Comparison of ENCODE assay signal across 17 cellular contexts in the genomic region with DNA sequence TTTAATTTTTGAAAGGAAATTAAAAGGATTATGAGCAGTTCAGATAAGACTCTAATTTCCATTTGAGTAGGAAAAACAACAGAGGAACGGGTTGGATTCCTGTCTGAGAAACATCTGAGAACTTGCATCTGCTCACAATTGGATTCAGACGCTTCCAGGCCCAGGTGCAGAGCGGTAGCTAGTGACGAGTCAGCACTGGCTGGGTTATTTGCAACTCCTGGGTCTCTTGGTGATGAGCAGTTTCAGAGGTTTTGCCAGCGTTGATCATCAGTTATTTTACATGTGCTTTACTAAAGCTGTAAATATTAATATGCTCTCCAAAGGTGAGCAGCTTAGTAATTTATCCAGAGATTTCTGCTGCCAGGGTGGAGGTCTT. TPM values are rescaled to one million over a fixed set of nuclear protein-coding genes. Genes with fewer than 3 reads are reported as not detected.
A peak's percentile ranks its signal among the peaks of the same experiment; 100 is the strongest.
DNase-seq lines count a peak whose midpoint lies in the region; ATAC-seq, FAIRE-seq and TF ChIP-seq lines count a peak whose summit lies in the region.
"Had no signal": no experiment of that assay in that cellular context is flagged by ENCODE, and none has a peak within 500 bp of the region (broad histone marks: within the 10 kb centered on the region; RNA-seq: fewer than 3 reads in every experiment).

No MANE protein-coding gene starts in this region.

- CTCF ChIA-PET in Panc1 (lab: Charles Lee): no interaction called here
- CTCF ChIA-PET in H1 (lab: Charles Lee; ENCODE audit: partially characterized antibody): interaction anchor here (0.8 to 26.8 kb wide), 6 partner anchors 8 to 126 kb away, joined by 3 to 617 read pairs (median 4); a partner anchor contains a TSS

- no peak overlapping the region; a peak in 1 of 4 replicates for H3K4me2 ChIP-seq in H1 (ENCODE audit: insufficient read depth in 1 of 2, low read depth in 2 of 2, low read length in 2 of 2)

- no peak overlapping the region for H3K23ac ChIP-seq in H1 (ENCODE audit: insufficient read length)

- H3K9ac ChIP-seq in H1 (replicated peaks in 1 of 4; ENCODE audit: extremely low read depth in 1 of 4, low read depth in 3 of 4, low read length in 3 of 4) (no peak overlapping the region), colonic mucosa (ENCODE audit: low read depth in 2 of 2, low read length in 2 of 2) (no peak overlapping the region)

- H3K9me3 ChIP-seq in Panc1 (ENCODE audit: control insufficient read depth, insufficient read depth, low read depth, low read length): no peaks in the 10 kb centered on the region
- H3K9me3 ChIP-seq in H1 (ENCODE audit: insufficient read depth in 2 of 2, low read depth in 1 of 2, low read length in 1 of 2): no peaks in the 10 kb centered on the region
- H3K9me3 ChIP-seq in pancreas: no peaks in the 10 kb centered on the region
- no peaks in the 10 kb centered on the region for H3K9me3 ChIP-seq in colonic mucosa
- H3K9me3 ChIP-seq: HAP-1 had no signal

- no peak overlapping the region for H3K4me3 ChIP-seq in HFF-Myc (replicated peaks; ENCODE audit: low read depth, low read length)
- H3K4me3 ChIP-seq in Panc1 (ENCODE audit: low read depth in 2 of 2, low read length in 2 of 2): no peak overlapping the region
- H3K4me3 ChIP-seq in H1 (ENCODE audit: extremely low read depth in 1 of 4, insufficient read depth in 2 of 4, low read depth in 3 of 4, low read length in 4 of 4): no peak overlapping the region
- no peak overlapping the region for H3K4me3 ChIP-seq in pancreas
- H3K4me3 ChIP-seq in colonic mucosa: no peak overlapping the region
- H3K4me3 ChIP-seq: HAP-1 had no signal

- no peak for TF ChIP-seq EP300 in H1 (IDR thresholded peaks at IDR 0.05; ENCODE audit: borderline replicate concordance in 1 of 2, low read depth in 2 of 2, low read length in 2 of 2)

- H3K4me1 ChIP-seq in Panc1 (ENCODE audit: control insufficient read depth, insufficient read depth, low read length): peaks cover 25% of the 10 kb centered on the region
- peaks cover 4 to 16% (median 4%) of the 10 kb centered on the region in 4 experiments for H3K4me1 ChIP-seq in H1 (replicated peaks in 1 of 4; ENCODE audit: control insufficient read depth in 3 of 4, insufficient read depth in 4 of 4, low read length in 3 of 4)
- H3K4me1 ChIP-seq in pancreas: peaks cover 0 to 6% (median 4%) of the 10 kb centered on the region in 3 donors
- H3K4me1 ChIP-seq in colonic mucosa: no peaks in the 10 kb centered on the region
- H3K4me1 ChIP-seq: HAP-1 had no signal

- no peak overlapping the region for H3K56ac ChIP-seq in H1 (replicated peaks; ENCODE audit: insufficient read length, low read depth, low read length)

- no peak overlapping the region for H2BK5ac ChIP-seq in H1 (ENCODE audit: low read depth, low read length)

- no peak for ATAC-seq in Panc1
- peak; percentile 75 to 85 (median 78) for ATAC-seq in pancreas
- ATAC-seq in HG03460 (IDR thresholded peaks at IDR 0.05; ENCODE audit: unreplicated experiment): no peak

- no peaks in the 10 kb centered on the region for H3K79me2 ChIP-seq in H1 (ENCODE audit: control insufficient read depth in 1 of 2, insufficient read depth in 2 of 2, low read length in 2 of 2)

- no peaks in the 10 kb centered on the region for H3K79me1 ChIP-seq in H1 (ENCODE audit: low read depth, low read length)

- H2AFZ ChIP-seq in H1 (ENCODE audit: low read length): no peak overlapping the region

- H4K91ac ChIP-seq in H1 (replicated peaks; ENCODE audit: insufficient read length, low read length): no peak overlapping the region

- BruUV-seq in Panc1 (replicated peaks; lab: Mats Ljungman, UMichigan): no TSS peak

- in situ Hi-C loops in Panc1 (cut with HindIII; ENCODE audit: low pct_unique_long_range_greater_than_20kb, low sequenced_read_pairs): no loop called here

- H3K23me2 ChIP-seq in H1 (ENCODE audit: low read depth, low read length): no peaks in the 10 kb centered on the region

- intact Hi-C loops in Panc1 (cut with micrococcal nuclease; ENCODE audit: unreplicated experiment): no loop called here
- intact Hi-C loops in pancreas (cut with DNase I): no loop called here
- intact Hi-C loops in colonic mucosa (cut with DNase I): no loop called here

- no peak overlapping the region for H2BK12ac ChIP-seq in H1 (ENCODE audit: low read depth, low read length)

- H3K27ac ChIP-seq in Panc1 (ENCODE audit: low read length): peak overlapping the region; percentile 63; the same call in 1 of the 2 replicates
- H3K27ac ChIP-seq in H1 (ENCODE audit: low read depth, low read length): no peak overlapping the region
- H3K27ac ChIP-seq in pancreas: peak overlapping the region in 1 of 4 donors; percentile 33
- H3K27ac ChIP-seq in colonic mucosa: no peak overlapping the region

- TF ChIP-seq POLR2A in H1 (IDR thresholded peaks at IDR 0.05; ENCODE audit: control extremely low read depth in 1 of 2, low read depth in 2 of 2, low read length in 2 of 2): no peak

- DNase-seq in HFF-Myc (ENCODE audit: extremely low read depth, low read depth) (peak; percentile 12), Panc1 (ENCODE audit: low read depth, low spot score) (no peak), H1 (ENCODE audit: low read depth in 1 of 2, low spot score in 2 of 2) (no peak), pancreas (peak in 3 of 6 donors; percentile 28 to 54 (median 44)), amniotic stem cell (lab: John Stamatoyannopoulos, UW) (no peak), DMS 273 (lab: John Stamatoyannopoulos, UW; ENCODE audit: unreplicated experiment) (no peak), colonic mucosa (no peak)
- DNase-seq: ACHN, COR-L47, EL, NCI-H1436, NCI-H2081, SHP77 treated with DMSO at 0.1 percent for 48 hours had no signal

- 84% methylated on average over 5 of the region's 5 CpGs; no CpG with 5 or more reads in 1 of the 2 experiments for WGBS in H1 (ENCODE audit: extremely low coverage in 1 of 2, insufficient coverage in 1 of 2, insufficient read length in 1 of 2, insufficient replicate concordance in 2 of 2, low coverage in 1 of 2, low lambda C conversion rate in 2 of 2, missing lambda C conversion rate in 1 of 2), 2 experiments
- 33 to 36% methylated on average over 5 of the region's 5 CpGs for WGBS in pancreas, 2 donors

- H2BK120ac ChIP-seq in H1 (replicated peaks; ENCODE audit: low read depth, low read length): no peak overlapping the region

- peak overlapping the region; percentile 46 for H3K4ac ChIP-seq in H1 (replicated peaks; ENCODE audit: insufficient read length, low read depth, low read length)

- no peak overlapping the region for H3K14ac ChIP-seq in H1 (ENCODE audit: insufficient read length)

- H2BK15ac ChIP-seq in H1 (ENCODE audit: low read length): no peak overlapping the region

- no peak overlapping the region for H2BK20ac ChIP-seq in H1 (ENCODE audit: low read length)

- no peak overlapping the region for H3K18ac ChIP-seq in H1 (ENCODE audit: extremely low read depth, low read length)

- H3K27me3 ChIP-seq in Panc1 (ENCODE audit: control insufficient read depth, insufficient read depth, low read length): no peaks in the 10 kb centered on the region
- H3K27me3 ChIP-seq in H1 (replicated peaks in 1 of 4; ENCODE audit: control insufficient read depth in 3 of 4, extremely low read depth in 1 of 4, insufficient read depth in 3 of 4, low read length in 3 of 4): no peaks in the 10 kb centered on the region
- no peaks in the 10 kb centered on the region for H3K27me3 ChIP-seq in pancreas
- H3K27me3 ChIP-seq in colonic mucosa: no peaks in the 10 kb centered on the region

- no peak for TF ChIP-seq RAD21 in H1 (IDR thresholded peaks at IDR 0.05 in 1 of 2, conservative IDR thresholded peaks at IDR 0.05 in 1 of 2; ENCODE audit: low read depth in 2 of 2, low read length in 2 of 2)

- no peak overlapping the region for H2AK5ac ChIP-seq in H1 (ENCODE audit: low read depth, low read length)

- H3K36me3 ChIP-seq in Panc1 (ENCODE audit: control insufficient read depth, insufficient read depth, low read length) (no peaks in the 10 kb centered on the region), H1 (ENCODE audit: control insufficient read depth in 2 of 4, insufficient read depth in 4 of 4, low read length in 3 of 4) (no peaks in the 10 kb centered on the region), pancreas (no peaks in the 10 kb centered on the region), colonic mucosa (no peaks in the 10 kb centered on the region)
- H3K36me3 ChIP-seq: HAP-1 had no signal

- POLR2A ChIA-PET in Panc1 (lab: Charles Lee): interaction anchor here (0.6 kb wide), 1 partner anchor 108 kb away, joined by 5 read pairs; a partner anchor contains a TSS
- POLR2A ChIA-PET in H1 (lab: Charles Lee; ENCODE audit: partially characterized antibody): interaction anchor here (1.0 to 2.0 kb wide), 2 partner anchors 16 to 18 kb away, joined by 3 to 5 read pairs; no protein-coding TSS in a partner anchor

- no peaks in the 10 kb centered on the region for H4K20me1 ChIP-seq in H1 (replicated peaks in 1 of 2; ENCODE audit: control insufficient read depth in 1 of 2, insufficient read depth in 2 of 2, low read length in 2 of 2)

- TF ChIP-seq CTCF in HFF-Myc (IDR thresholded peaks at IDR 0.05; ENCODE audit: low read depth, low read length, missing control alignments) (no peak), Panc1 (IDR thresholded peaks at IDR 0.05) (no peak), H1 (IDR thresholded peaks at IDR 0.05; ENCODE audit: control extremely low read depth in 1 of 3, insufficient read depth in 1 of 3, low read depth in 1 of 3, low read length in 3 of 3) (no peak), pancreas (IDR thresholded peaks at IDR 0.05) (no peak), colonic mucosa (IDR thresholded peaks at IDR 0.05) (no peak)

- no peak overlapping the region for H4K5ac ChIP-seq in H1 (ENCODE audit: insufficient read length, low read depth, low read length)

- FAIRE-seq in H1 (lab: Jason Lieb, UNC) (peak; percentile 28), pancreas (lab: Jason Lieb, UNC) (no peak)
- FAIRE-seq: RCC 7860 had no signal

- no peak overlapping the region for H4K8ac ChIP-seq in H1 (ENCODE audit: extremely low read depth, insufficient read depth, low read length)

TF ChIP-seq in H1, 55 proteins besides CTCF, POLR2A, EP300 and RAD21 (continues in another document):
- TF ChIP-seq TAF1 (IDR thresholded peaks at IDR 0.05; ENCODE audit: low read depth, low read length): no peak
- TF ChIP-seq PHF8 (conservative IDR thresholded peaks at IDR 0.05; ENCODE audit: low read depth, low read length): no peak

RNA-seq across cellular contexts. Expression of a gene that starts 39.0 kb away (rescaled TPM):
- total RNA-seq in Panc1 (2021; ENCODE audit: unreplicated experiment) (83.3 TPM), pancreas (10 to 100 TPM in 5 of 6 donors, 1 to 10 TPM in 1; 9.9 to 34.5 (median 15.2) TPM), colonic mucosa (100 to 1,000 TPM; 244 to 258 TPM)
- polyA plus RNA-seq in Panc1 (2012; ENCODE audit: insufficient read length): 85.5 TPM
- total RNA-seq in H1 (2021; fragmentation: NEBNext Ultra II Directional; extraction: Animal tissue kit (Norgen Biotek cat#: 25700)): 72.5 and 73.1 TPM in 2 replicates
- polyA plus RNA-seq in H1 (2011; rRNA removed) (26.4 and 27.7 TPM in 2 replicates), pancreas (1 to 10 TPM; 5.6 to 8.4 TPM)
- 15.1 TPM for polyA plus RNA-seq in H1 (2011; cell fraction: cytosol; rRNA removed)
- 33.9 TPM for polyA plus RNA-seq in H1 (2011; cell fraction: nucleus; rRNA removed)
- 54.0 to 78.2 TPM (median 68.9 TPM) in 4 replicates for polyA plus RNA-seq in H1 (2012, experiment 1 of 2)
- 70.7 TPM for polyA plus RNA-seq in H1 (2012, experiment 2 of 2)
- 150 TPM for polyA plus RNA-seq in H1 (2013, experiment 1 of 2)
- polyA plus RNA-seq in H1 (2013, experiment 2 of 2): 144 TPM
- 19.3 and 21.6 TPM in 2 replicates for polyA minus RNA-seq in H1 (2011; rRNA and poly(A)+ RNA removed)
- 41.2 TPM for polyA minus RNA-seq in H1 (2011; cell fraction: cytosol; rRNA and poly(A)+ RNA removed)
- 19.9 TPM for polyA minus RNA-seq in H1 (2011; cell fraction: nucleus; rRNA and poly(A)+ RNA removed)
- total RNA-seq: NCI-H460 had no signal

Comparison
In these comparisons a context has a peak if more than half of its experiments do, and no peak if none do; other contexts are left out.
1. ATAC-seq: peak in pancreas (4 of 4); none in Panc1 (single experiment) and HG03460 (single experiment).